ENCODE assay signal across 8 cellular contexts in the genomic region with DNA sequence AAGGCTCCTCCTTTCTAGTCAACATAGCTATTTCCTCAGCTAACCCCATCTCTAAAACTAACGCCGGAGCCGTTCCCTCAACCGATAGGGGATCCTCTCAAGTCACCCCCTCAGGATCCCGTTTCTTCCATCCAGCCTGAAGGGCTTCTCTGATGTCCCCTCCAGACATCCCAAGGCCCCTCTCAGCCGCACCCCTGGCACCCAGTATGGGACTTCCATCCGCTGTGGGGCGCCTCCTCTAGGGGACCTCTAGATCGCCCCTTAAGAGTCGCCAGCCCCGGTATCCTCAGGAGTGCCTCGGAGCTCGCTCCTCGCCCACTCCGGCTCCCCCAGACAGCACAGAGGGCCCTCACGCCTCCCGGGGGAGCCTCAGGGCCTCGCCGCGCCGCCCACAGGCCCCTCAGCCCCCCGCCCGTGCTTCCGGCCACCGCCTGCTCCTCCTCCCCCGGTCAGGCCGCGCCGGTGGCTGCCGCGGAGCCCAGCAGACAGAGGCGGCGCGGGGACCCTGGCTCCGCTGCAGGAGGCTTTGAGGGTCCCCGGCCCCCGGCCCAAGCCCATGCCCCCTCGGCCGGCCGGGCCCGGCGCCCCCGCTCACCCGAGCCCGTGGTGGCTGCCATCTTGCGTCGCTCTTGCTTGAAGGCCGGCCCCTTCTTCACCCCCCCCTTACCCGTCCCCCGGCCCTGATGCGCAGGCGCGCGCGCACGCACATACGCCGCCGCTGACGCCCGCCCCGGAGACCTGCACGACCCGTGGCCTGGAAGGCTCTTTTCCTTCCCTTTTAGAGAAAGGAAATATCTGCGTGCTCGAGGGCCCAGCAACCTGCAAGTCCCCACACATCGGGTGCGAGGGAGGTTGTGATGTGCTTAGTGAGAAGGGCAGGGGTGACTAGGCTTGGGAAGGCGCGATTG. TPM values are rescaled to one million over a fixed set of nuclear protein-coding genes. Genes with fewer than 3 reads are reported as not detected.
DNase-seq lines count a peak whose midpoint lies in the region; ATAC-seq and TF ChIP-seq lines count a peak whose summit lies in the region.

A gene (minus strand): TSS at position 639 of the 908 bp plus-strand sequence. CDS start 22 bp downstream, at position 617.

- H3K9me3 ChIP-seq in ectodermal cell (ENCODE audit: control insufficient read depth, low read length) = no peaks in the 10 kb centered on the region
- H3K9me3 ChIP-seq in lung (ENCODE audit: control insufficient read depth in 2 of 2, insufficient read depth in 1 of 2, low read length in 1 of 2) = no peaks in the 10 kb centered on the region

- no peaks in the 10 kb centered on the region for H3K36me3 ChIP-seq in ectodermal cell (ENCODE audit: control insufficient read depth, insufficient read depth, low read length)
- H3K36me3 ChIP-seq in lung (ENCODE audit: control insufficient read depth in 2 of 2, insufficient read depth in 2 of 2, low read length in 2 of 2) = peaks cover 0 to 3% of the 10 kb centered on the region in 2 donors

- WGBS in ectodermal cell, 2 experiments = 0 to 1% methylated on average over 70 of the region's 70 CpGs
- 1% methylated on average over 65 to 70 of the region's 70 CpGs for WGBS in lung, 2 donors

- H3K4me3 ChIP-seq in ectodermal cell (ENCODE audit: insufficient read depth, low read depth, low read length) (peak within 1 kb of the TSS; percentile 97), lung (peak within 1 kb of the TSS; percentile 64)

- H3K27ac ChIP-seq in ectodermal cell (ENCODE audit: insufficient read depth, low read depth, low read length, poor library complexity, severe bottlenecking) (peak within 1 kb of the TSS; percentile 84), lung (ENCODE audit: low read depth in 1 of 2, low read length in 1 of 2) (peak within 1 kb of the TSS; percentile 92 to 97)

- ATAC-seq in lung (ENCODE audit: insufficient read depth, low FRiP score) = peak; percentile 88

- TF ChIP-seq CTCF in AG09319 (IDR thresholded peaks at IDR 0.05; ENCODE audit: low read depth, low read length) = peak; percentile 50
- TF ChIP-seq CTCF in lung (IDR thresholded peaks at IDR 0.05; ENCODE audit: control extremely low read depth, extremely low read depth) = no peak

- DNase-seq in AG09319 (ENCODE audit: extremely low read depth, low read depth) = peak; percentile 64
- peak; percentile 92 for DNase-seq in GM19238 (ENCODE audit: insufficient read length, low spot score)
- DNase-seq in HS-5 (ENCODE audit: low read depth) = peak; percentile 85
- peak; percentile 34 for DNase-seq in NK-92 (lab: John Stamatoyannopoulos, UW; ENCODE audit: unreplicated experiment)
- DNase-seq in activated CD8-positive, alpha-beta memory T cell treated with anti-CD3 and anti-CD28 coated beads for 1 hour (ENCODE audit: extremely low read depth in 1 of 2, low read depth in 1 of 2) = peak; percentile 59 to 85
- peak; percentile 90 for DNase-seq in lung (ENCODE audit: low spot score)
- peak; percentile 74 to 88 (median 80) for DNase-seq in stimulated activated CD4-positive, alpha-beta T cell treated with anti-CD3 and anti-CD28 coated beads, TNF-alpha, amount 100 ng/mL, for 24 hours (ENCODE audit: low read depth in 3 of 3)

- H3K4me1 ChIP-seq in ectodermal cell (ENCODE audit: control insufficient read depth, insufficient read depth, low read length) (peaks cover 17% of the 10 kb centered on the region), lung (ENCODE audit: control insufficient read depth in 2 of 2, insufficient read depth in 2 of 2, low read length in 2 of 2) (peaks cover 26 to 40% of the 10 kb centered on the region in 2 donors)

- H3K27me3 ChIP-seq in ectodermal cell (ENCODE audit: control insufficient read depth, insufficient read depth, low read length, poor library complexity, severe bottlenecking) (no peaks in the 10 kb centered on the region), lung (ENCODE audit: control insufficient read depth, insufficient read depth) (no peaks in the 10 kb centered on the region)

RNA-seq across cellular contexts. Expression of the gene that starts here (rescaled TPM):
- polyA plus RNA-seq in ectodermal cell (2013, experiment 1 of 4) = 257 TPM
- 228 TPM for polyA plus RNA-seq in ectodermal cell (2013, experiment 2 of 4)
- polyA plus RNA-seq in ectodermal cell (2013, experiment 3 of 4) = 169 TPM
- polyA plus RNA-seq in ectodermal cell (2013, experiment 4 of 4) = 196 TPM
- total RNA-seq in lung = 100 to 1,000 TPM in 1 of 2 donors, 10 to 100 TPM in 1; 65.1 to 103 TPM
- 10 to 100 TPM; 56.4 to 73.3 TPM for polyA plus RNA-seq in lung

Comparison
In these comparisons a context has a peak if more than half of its experiments do, and no peak if none do; other contexts are left out.
1. Peak in every context shown above with its lines: DNase-seq, ATAC-seq, H3K4me3 ChIP-seq and H3K27ac ChIP-seq.
2. DNase-seq: peak in every context shown above with its lines; median percentile 92 in GM19238; 90 in lung; 85 in HS-5; 80 in stimulated activated CD4-positive, alpha-beta T cell treated with anti-CD3 and anti-CD28 coated beads, TNF-alpha, amount 100 ng/mL, for 24 hours; 72 in activated CD8-positive, alpha-beta memory T cell treated with anti-CD3 and anti-CD28 coated beads for 1 hour; 64 in AG09319; 34 in NK-92.